In genomic region chr6:119296036-119297035, GRCh38 we compare ENCODE assay signal across 24 cellular contexts. TPM values are rescaled to one million over a fixed set of nuclear protein-coding genes. Genes with fewer than 3 reads are reported as not detected.
A peak's percentile ranks its signal among the peaks of the same experiment; 100 is the strongest.
DNase-seq lines count a peak whose midpoint lies in the region; ATAC-seq and TF ChIP-seq lines count a peak whose summit lies in the region.
"Had no signal": no experiment of that assay in that cellular context is flagged by ENCODE, and none has a peak within 500 bp of the region (broad histone marks: within the 10 kb centered on the region; RNA-seq: fewer than 3 reads in every experiment).

No MANE protein-coding gene starts in this region.

- H3K4me3 ChIP-seq in BE2C (ENCODE audit: low read depth, low read length) (peak overlapping the region; percentile 6; the same call in 1 of the 2 replicates), right lobe of liver (no peak overlapping the region), adrenal gland (no peak overlapping the region)
- H3K4me3 ChIP-seq: GM23248, stomach had no signal

- 58% methylated on average over 4 of the region's 4 CpGs for WGBS in right lobe of liver (ENCODE audit: insufficient coverage, low coverage, low lambda C conversion rate, missing lambda C conversion rate)
- WGBS in adrenal gland, 4 donors, result 56 to 73% (median 70%) methylated on average over 4 of the region's 4 CpGs

- peaks cover 21% of the 10 kb centered on the region for H3K4me1 ChIP-seq in BE2C
- peaks cover 0 to 25% (median 8%) of the 10 kb centered on the region in 4 donors for H3K4me1 ChIP-seq in right lobe of liver
- peaks cover 0 to 19% of the 10 kb centered on the region in 2 donors for H3K4me1 ChIP-seq in adrenal gland (replicated peaks in 1 of 2)

- no peak for TF ChIP-seq CTCF in BE2C (IDR thresholded peaks at IDR 0.05; ENCODE audit: low read depth, low read length)
- no peak for TF ChIP-seq CTCF in right lobe of liver (IDR thresholded peaks at IDR 0.05)
- no peak for TF ChIP-seq CTCF in adrenal gland (IDR thresholded peaks at IDR 0.05)

- ATAC-seq in right lobe of liver, result peak; percentile 31 to 42 (median 37)
- ATAC-seq: left colon had no signal

- H3K27me3 ChIP-seq in BE2C (no peaks in the 10 kb centered on the region), right lobe of liver (no peaks in the 10 kb centered on the region), adrenal gland (no peaks in the 10 kb centered on the region)
- H3K27me3 ChIP-seq: stomach had no signal

- peak overlapping the region in 1 of 3 donors; percentile 61 for H3K27ac ChIP-seq in right lobe of liver
- H3K27ac ChIP-seq in adrenal gland, result no peak overlapping the region
- H3K27ac ChIP-seq: GM23248, stomach had no signal

- intact Hi-C loops in right lobe of liver (cut with DNase I), result no loop called here
- intact Hi-C loops in adrenal gland (cut with DNase I), result no loop called here

- peaks cover 35% of the 10 kb centered on the region for H3K36me3 ChIP-seq in BE2C
- H3K36me3 ChIP-seq in right lobe of liver, result peaks cover 0 to 4% (median 2%) of the 10 kb centered on the region in 4 donors
- peaks cover 0 to under 1% of the 10 kb centered on the region in 2 donors for H3K36me3 ChIP-seq in adrenal gland (replicated peaks in 1 of 2)

- TF ChIP-seq POLR2A in right lobe of liver (IDR thresholded peaks at IDR 0.05), result no peak
- no peak for TF ChIP-seq POLR2A in adrenal gland (IDR thresholded peaks at IDR 0.05)

- H3K9me3 ChIP-seq in BE2C (no peaks in the 10 kb centered on the region), right lobe of liver (no peaks in the 10 kb centered on the region), adrenal gland (replicated peaks in 1 of 3) (no peaks in the 10 kb centered on the region)
- H3K9me3 ChIP-seq: SK-N-SH, stomach had no signal

- DNase-seq in BE2C, result peak; percentile 15
- DNase-seq in NCI-H526 treated with DMSO at 0.1 percent for 48 hours (lab: John Stamatoyannopoulos, UW), result peak; percentile 56
- peak; percentile 28 for DNase-seq in fibroblast of peridontal ligament (ENCODE audit: extremely low read depth)
- no peak for DNase-seq in right lobe of liver
- DNase-seq in NCI-H2227 (lab: John Stamatoyannopoulos, UW; ENCODE audit: unreplicated experiment), result no peak
- no peak for DNase-seq in germinal center (ENCODE audit: low spot score)
- DNase-seq in adrenal gland, result no peak
- no peak for DNase-seq in SW480 (ENCODE audit: low spot score)
- DNase-seq: activated B cell treated with CpG ODN at 0.5 μM for 24 hours; activated CD4-positive, alpha-beta T cell treated with anti-CD3 and anti-CD28 coated beads, Interleukin-2, amount 50 U/mL, for 48 hours; activated naive CD4-positive, alpha-beta T cell; CD4-positive, CD25-positive, alpha-beta regulatory T cell; DMS 273 treated with DMSO at 0.1 percent for 48 hours; GM23248; KBM-7; left colon; midbrain; MV-4-11; NCI-H187 treated with DMSO at 0.1 percent for 48 hours; NCI-H345; nephron progenitor cell; SK-N-SH; stomach; T-helper 9 cell had no signal

RNA-seq across cellular contexts. Expression of gene MAN1A1, which starts 53.2 kb away (rescaled TPM):
- 45.3 TPM for polyA plus RNA-seq in BE2C (2012; ENCODE audit: insufficient read depth, insufficient read length, low read depth)
- total RNA-seq in right lobe of liver (100 to 1,000 TPM; 109 to 191 (median 139) TPM), adrenal gland (100 to 1,000 TPM in 7 of 8 donors, 10 to 100 TPM in 1; 84.4 to 178 (median 129) TPM)
- polyA plus RNA-seq in adrenal gland, result 10 to 100 TPM; 11.1 to 67.7 (median 20.8) TPM

Comparison
In these comparisons a context has a peak if more than half of its experiments do, and no peak if none do; other contexts are left out.
1. DNase-seq: peak in BE2C (single experiment), NCI-H526 treated with DMSO at 0.1 percent for 48 hours (single experiment) and fibroblast of peridontal ligament (single experiment); none in right lobe of liver (0 of 3), NCI-H2227 (single experiment), germinal center (single experiment), adrenal gland (0 of 7) and SW480 (single experiment).